ENCODE assay signal across 11 cellular contexts in the genomic region with DNA sequence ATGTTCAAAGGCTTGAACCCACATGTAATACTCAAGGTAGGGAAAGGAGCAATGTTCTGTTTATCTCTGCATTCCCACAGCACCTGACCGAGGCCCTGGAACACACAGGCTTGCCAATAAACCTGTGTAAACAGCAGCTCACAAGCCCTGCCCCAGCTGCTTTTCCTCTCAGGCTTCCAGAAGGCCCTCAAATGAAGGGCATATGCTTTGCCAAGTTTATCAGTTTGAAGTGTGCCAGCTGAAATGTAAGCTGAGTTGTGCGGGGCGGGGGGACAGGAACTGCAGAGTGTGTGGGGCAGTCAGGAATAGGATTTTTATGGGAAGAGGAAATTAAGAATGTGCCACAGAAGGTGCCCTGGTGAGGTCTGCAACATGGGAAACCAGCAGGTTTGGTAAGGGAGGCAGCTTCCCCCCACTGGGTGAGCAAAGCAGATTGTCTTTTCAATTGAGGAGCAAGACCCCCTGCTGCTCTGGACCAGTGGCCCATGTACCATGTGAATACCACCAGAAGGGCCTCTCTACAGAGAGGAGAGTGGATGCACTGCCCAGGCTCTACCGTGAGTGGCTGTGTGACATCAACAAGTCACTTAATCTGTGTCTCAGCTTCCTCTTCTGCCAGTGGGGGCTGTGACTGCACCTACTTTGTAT.
DNase-seq lines count a peak whose midpoint lies in the region; ATAC-seq, FAIRE-seq and TF ChIP-seq lines count a peak whose summit lies in the region.
"Had no signal": no experiment of that assay in that cellular context is flagged by ENCODE, and none has a peak within 500 bp of the region (broad histone marks: within the 10 kb centered on the region; RNA-seq: fewer than 3 reads in every experiment).

No MANE protein-coding gene starts in this region.

- no peaks in the 10 kb centered on the region for H3K36me3 Mint-ChIP-seq in stimulated activated naive B cell treated with anti-CD40 and anti-IgM and Interleukin-4, amounts not matched to agents 10 μg/mL and 1 μg/mL and 100 μg/mL, for 72 hours
- H3K36me3 Mint-ChIP-seq: CD4-positive, CD25-positive, alpha-beta regulatory T cell had no signal

- POLR2A ChIA-PET in endothelial cell of umbilical vein (lab: Charles Lee), result no interaction called here

- no peaks in the 10 kb centered on the region for H3K9me3 ChIP-seq in endothelial cell of umbilical vein (replicated peaks; ENCODE audit: control insufficient read depth, insufficient read depth, low read length)
- no peaks in the 10 kb centered on the region for H3K9me3 ChIP-seq in gastrocnemius medialis

- H3K4me3 ChIP-seq in NB4 (ENCODE audit: low read depth, low read length) (no peak overlapping the region), endothelial cell of umbilical vein (replicated peaks in 1 of 3; ENCODE audit: insufficient read depth in 1 of 3, low read depth in 1 of 3, low read length in 3 of 3) (no peak overlapping the region), gastrocnemius medialis (no peak overlapping the region)

- intact Hi-C loops in endothelial cell of umbilical vein (cut with micrococcal nuclease), result no loop called here
- intact Hi-C loops in gastrocnemius medialis (cut with DNase I; ENCODE audit: low total_unique reads), result no loop called here

- peaks cover 8 to 18% of the 10 kb centered on the region in 2 donors for H3K27me3 Mint-ChIP-seq in stimulated activated naive B cell treated with anti-CD40 and anti-IgM and Interleukin-4, amounts not matched to agents 10 μg/mL and 1 μg/mL and 100 μg/mL, for 72 hours

- H2AFZ ChIP-seq in endothelial cell of umbilical vein (ENCODE audit: low read depth, low read length), result no peak overlapping the region

- BruUV-seq in endothelial cell of umbilical vein (replicated peaks; lab: Mats Ljungman, UMichigan), result no TSS peak

- TF ChIP-seq POLR2A in NB4 (IDR thresholded peaks at IDR 0.05; ENCODE audit: extremely low read depth, insufficient read length) (no peak), endothelial cell of umbilical vein (IDR thresholded peaks at IDR 0.05; ENCODE audit: low read depth, low read length) (no peak), gastrocnemius medialis (IDR thresholded peaks at IDR 0.05) (no peak)

- H3K9me1 ChIP-seq in endothelial cell of umbilical vein (replicated peaks; ENCODE audit: control insufficient read depth, extremely low read depth, insufficient read depth, low read length), result no peaks in the 10 kb centered on the region

- no peak overlapping the region for H3K4me2 ChIP-seq in endothelial cell of umbilical vein (ENCODE audit: insufficient read depth, low read length)

- no peaks in the 10 kb centered on the region for H3K4me1 Mint-ChIP-seq in stimulated activated naive B cell treated with anti-CD40 and anti-IgM and Interleukin-4, amounts not matched to agents 10 μg/mL and 1 μg/mL and 100 μg/mL, for 72 hours
- H3K4me1 Mint-ChIP-seq: CD4-positive, CD25-positive, alpha-beta regulatory T cell had no signal

- in situ Hi-C loops in gastrocnemius medialis (cut with MboI; ENCODE audit: low sequenced_read_pairs in 4 of 4), result no loop called here

- H4K20me1 ChIP-seq in endothelial cell of umbilical vein (replicated peaks; ENCODE audit: control insufficient read depth, extremely low read depth, insufficient read depth, low read length), result no peaks in the 10 kb centered on the region

- no peak overlapping the region for H3K27ac ChIP-seq in endothelial cell of umbilical vein (ENCODE audit: insufficient read depth, low read depth, low read length)
- no peak overlapping the region for H3K27ac ChIP-seq in gastrocnemius medialis
- H3K27ac ChIP-seq: VCaP had no signal

- CTCF ChIA-PET in endothelial cell of umbilical vein (lab: Charles Lee), result interaction anchor here (3.6 kb wide), 1 partner anchor 16 kb away, joined by 20 read pairs; no protein-coding TSS in a partner anchor

- H3K36me3 ChIP-seq in endothelial cell of umbilical vein (ENCODE audit: control insufficient read depth in 2 of 2, extremely low read depth in 1 of 2, insufficient read depth in 2 of 2, low read length in 2 of 2) (no peaks in the 10 kb centered on the region), gastrocnemius medialis (no peaks in the 10 kb centered on the region)

- TF ChIP-seq CTCF in NB4 (IDR thresholded peaks at IDR 0.05; ENCODE audit: low read depth, low read length) (no peak), endothelial cell of umbilical vein (IDR thresholded peaks at IDR 0.05; ENCODE audit: extremely low read depth in 1 of 2, insufficient read depth in 1 of 2, low read depth in 1 of 2, low read length in 2 of 2) (no peak), gastrocnemius medialis (IDR thresholded peaks at IDR 0.05 in 4 of 5, conservative IDR thresholded peaks at IDR 0.05 in 1 of 5) (no peak)

- no peak overlapping the region for H3K27ac Mint-ChIP-seq in stimulated activated naive B cell treated with anti-CD40 and anti-IgM and Interleukin-4, amounts not matched to agents 10 μg/mL and 1 μg/mL and 100 μg/mL, for 72 hours
- H3K27ac Mint-ChIP-seq: CD4-positive, CD25-positive, alpha-beta regulatory T cell had no signal

- DNase-seq in NB4 (ENCODE audit: low read depth), result peak; percentile 0
- DNase-seq in NCI-H345 (lab: John Stamatoyannopoulos, UW), result peak; percentile 98
- DNase-seq in endothelial cell of umbilical vein (ENCODE audit: low read depth, low spot score), result peak; percentile 75
- peak in 1 of 2 donors; percentile 69 for DNase-seq in gastrocnemius medialis
- DNase-seq in stimulated activated naive B cell treated with anti-CD40 and anti-IgM and Interleukin-4, amounts not matched to agents 10 μg/mL and 1 μg/mL and 100 μg/mL, for 72 hours, result no peak
- DNase-seq: amniotic stem cell; CD4-positive, CD25-positive, alpha-beta regulatory T cell; MV-4-11 had no signal

- no peak overlapping the region for H3K4me3 Mint-ChIP-seq in stimulated activated naive B cell treated with anti-CD40 and anti-IgM and Interleukin-4, amounts not matched to agents 10 μg/mL and 1 μg/mL and 100 μg/mL, for 72 hours
- H3K4me3 Mint-ChIP-seq: CD4-positive, CD25-positive, alpha-beta regulatory T cell had no signal

- peaks cover 37% of the 10 kb centered on the region for H3K79me2 ChIP-seq in endothelial cell of umbilical vein (ENCODE audit: control insufficient read depth, insufficient read depth, low read length)

- dilution Hi-C loops in endothelial cell of umbilical vein (cut with MboI; ENCODE audit: extremely low pct_ligation_motif_present, low sequenced_read_pairs), result no loop called here

- no peak for FAIRE-seq in endothelial cell of umbilical vein (lab: Jason Lieb, UNC)

- ATAC-seq in gastrocnemius medialis (peak; percentile 71 to 83), HG02840 (IDR thresholded peaks at IDR 0.05; ENCODE audit: low FRiP score, unreplicated experiment) (no peak), HG03025 (IDR thresholded peaks at IDR 0.05; ENCODE audit: low FRiP score, unreplicated experiment) (no peak)
- ATAC-seq in stimulated activated naive B cell treated with anti-CD40 and anti-IgM and Interleukin-4, amounts not matched to agents 10 μg/mL and 1 μg/mL and 100 μg/mL, for 72 hours (replicated peaks), result no peak

- H3K9me3 Mint-ChIP-seq in stimulated activated naive B cell treated with anti-CD40 and anti-IgM and Interleukin-4, amounts not matched to agents 10 μg/mL and 1 μg/mL and 100 μg/mL, for 72 hours, result no peaks in the 10 kb centered on the region
- H3K9me3 Mint-ChIP-seq: CD4-positive, CD25-positive, alpha-beta regulatory T cell had no signal

- H3K4me1 ChIP-seq in endothelial cell of umbilical vein (ENCODE audit: control insufficient read depth, extremely low read depth, insufficient read depth, low read length) (peaks cover 28% of the 10 kb centered on the region), gastrocnemius medialis (peaks cover 0 to 10% of the 10 kb centered on the region in 2 donors)

- no peak overlapping the region for H3K9ac ChIP-seq in endothelial cell of umbilical vein (replicated peaks; ENCODE audit: extremely low read depth, insufficient read depth, low read length)

- no peaks in the 10 kb centered on the region for H3K27me3 ChIP-seq in endothelial cell of umbilical vein (ENCODE audit: control insufficient read depth in 2 of 2, insufficient read depth in 2 of 2, low read length in 2 of 2)
- no peaks in the 10 kb centered on the region for H3K27me3 ChIP-seq in gastrocnemius medialis

TF ChIP-seq in endothelial cell of umbilical vein, 7 proteins besides CTCF, POLR2A, EP300 and RAD21:
- TF ChIP-seq FOS (IDR thresholded peaks at IDR 0.05; ENCODE audit: borderline replicate concordance, insufficient read depth, low read length) (no peak), POLR2AphosphoS5 (IDR thresholded peaks at IDR 0.05; ENCODE audit: insufficient read depth, low read depth, low read length) (no peak), GATA2 (IDR thresholded peaks at IDR 0.05; ENCODE audit: insufficient read depth, insufficient read length, low read depth, low read length) (no peak), MYC (IDR thresholded peaks at IDR 0.05; ENCODE audit: low read depth, low read length) (no peak), JUN (IDR thresholded peaks at IDR 0.05; ENCODE audit: borderline replicate concordance, insufficient read depth, insufficient read length, low read depth) (no peak), EZH2 (IDR thresholded peaks at IDR 0.05; ENCODE audit: borderline replicate concordance, low read depth, low read length, severe bottlenecking) (no peak)
- TF ChIP-seq, protein P1, sequence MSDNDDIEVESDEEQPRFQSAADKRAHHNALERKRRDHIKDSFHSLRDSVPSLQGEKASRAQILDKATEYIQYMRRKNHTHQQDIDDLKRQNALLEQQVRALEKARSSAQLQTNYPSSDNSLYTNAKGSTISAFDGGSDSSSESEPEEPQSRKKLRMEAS (IDR thresholded peaks at IDR 0.05; ENCODE audit: insufficient read depth, insufficient read length), result no peak

Comparison
In these comparisons a context has a peak if more than half of its experiments do, and no peak if none do; other contexts are left out.
1. ATAC-seq: peak in gastrocnemius medialis (2 of 2); none in stimulated activated naive B cell treated with anti-CD40 and anti-IgM and Interleukin-4, amounts not matched to agents 10 μg/mL and 1 μg/mL and 100 μg/mL, for 72 hours (0 of 2), HG02840 (single experiment) and HG03025 (single experiment).